12 cellular contexts compared by ENCODE assay signal in the genomic region with DNA sequence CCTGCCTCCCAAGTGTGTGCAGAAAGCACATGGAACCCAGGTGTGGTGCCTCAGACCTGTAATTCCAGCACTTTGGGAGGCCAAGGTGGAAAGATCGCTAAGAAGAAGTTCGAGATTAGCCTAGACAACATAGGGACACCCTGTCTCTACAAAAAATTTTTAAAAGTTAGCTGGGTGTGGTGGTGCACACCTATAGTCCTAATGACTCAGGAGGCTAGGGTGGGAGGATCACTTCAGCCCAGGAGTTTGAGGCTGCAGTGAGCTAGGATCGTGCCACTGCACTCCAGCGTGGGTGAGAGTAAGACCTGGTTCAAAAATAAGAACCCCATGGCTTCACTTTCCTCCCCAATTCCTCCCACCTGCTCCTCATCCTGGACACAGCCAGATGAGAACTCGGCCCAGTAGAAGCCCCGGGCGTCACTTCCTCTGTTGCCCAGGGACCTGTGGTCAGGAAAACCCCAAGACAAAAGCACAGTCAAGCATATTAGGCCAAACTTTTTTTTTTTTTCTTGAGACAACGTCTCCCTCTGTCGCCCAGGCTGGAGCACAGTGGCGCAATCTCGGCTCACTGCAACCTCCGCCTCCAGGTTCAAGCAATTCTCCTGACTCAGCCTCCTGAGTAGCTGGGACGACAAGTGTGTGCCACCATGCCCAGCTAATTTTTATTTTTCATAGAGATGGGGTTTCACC. TPM values are rescaled to one million over a fixed set of nuclear protein-coding genes. Genes with fewer than 3 reads are reported as not detected.
DNase-seq lines count a peak whose midpoint lies in the region; ATAC-seq and TF ChIP-seq lines count a peak whose summit lies in the region.
"Not testable (repeated sequence)": the region's sequence is repeated elsewhere in the genome, so short reads cannot be mapped to it uniquely, and the experiment has no call there.
"Had no signal": no experiment of that assay in that cellular context is flagged by ENCODE, and none has a peak within 500 bp of the region (broad histone marks: within the 10 kb centered on the region; RNA-seq: fewer than 3 reads in every experiment).

No MANE protein-coding gene starts in this region.

- POLR2A ChIA-PET in GM10248 (lab: Yijun Ruan, JAX), result not testable (repeated sequence)

- in situ Hi-C loops in SK-MEL-5 (cut with HindIII; ENCODE audit: low pct_unique_long_range_greater_than_20kb, low sequenced_read_pairs), result not testable (repeated sequence)

- ATAC-seq in GM18907 (IDR thresholded peaks at IDR 0.05; ENCODE audit: unreplicated experiment), result peak; percentile 87
- ATAC-seq in GM21515 (IDR thresholded peaks at IDR 0.05; ENCODE audit: unreplicated experiment), result peak; percentile 87
- ATAC-seq in HG02943 (IDR thresholded peaks at IDR 0.05; ENCODE audit: low read depth, unreplicated experiment), result peak; percentile 80
- ATAC-seq in HG03460 (IDR thresholded peaks at IDR 0.05; ENCODE audit: unreplicated experiment), result peak; percentile 87
- ATAC-seq in activated naive CD4-positive, alpha-beta T cell treated with anti-CD3 and anti-CD28 coated beads, Interleukin-2, amount 50 U/mL, for 72 hours, result peak in 1 of 2 donors; percentile 59
- peak; percentile 72 to 87 for ATAC-seq in natural killer cell treated with Interleukin-12 subunit alpha and Interleukin-12 subunit beta and Interleukin-15 and Interleukin-18, amount 100 ng/mL, for 72 hours

- not testable (repeated sequence) for H3K36me3 Mint-ChIP-seq in activated naive CD4-positive, alpha-beta T cell treated with anti-CD3 and anti-CD28 coated beads, Interleukin-2, amount 50 U/mL, for 72 hours; natural killer cell treated with Interleukin-12 subunit alpha and Interleukin-12 subunit beta and Interleukin-15 and Interleukin-18, amount 100 ng/mL, for 72 hours

- peak overlapping the region; percentile 23 to 60 for H3K27ac Mint-ChIP-seq in activated naive CD4-positive, alpha-beta T cell treated with anti-CD3 and anti-CD28 coated beads, Interleukin-2, amount 50 U/mL, for 72 hours
- H3K27ac Mint-ChIP-seq in natural killer cell treated with Interleukin-12 subunit alpha and Interleukin-12 subunit beta and Interleukin-15 and Interleukin-18, amount 100 ng/mL, for 72 hours, result peak overlapping the region; percentile 54 to 87

- not testable (repeated sequence) for H3K9me3 Mint-ChIP-seq in activated naive CD4-positive, alpha-beta T cell treated with anti-CD3 and anti-CD28 coated beads, Interleukin-2, amount 50 U/mL, for 72 hours; natural killer cell treated with Interleukin-12 subunit alpha and Interleukin-12 subunit beta and Interleukin-15 and Interleukin-18, amount 100 ng/mL, for 72 hours

- CTCF ChIA-PET in GM10248 (lab: Yijun Ruan, JAX), result interaction anchor here (1.3 to 1.5 kb wide), 3 partner anchors 13 to 23 kb away, joined by 3 to 5 read pairs (median 4); partner anchors contain the start of gene SMPD4

- peaks cover 9 to 14% of the 10 kb centered on the region in 2 donors for H3K4me1 Mint-ChIP-seq in natural killer cell treated with Interleukin-12 subunit alpha and Interleukin-12 subunit beta and Interleukin-15 and Interleukin-18, amount 100 ng/mL, for 72 hours (ENCODE audit: low read depth in 2 of 2)

- H3K4me3 Mint-ChIP-seq in natural killer cell treated with Interleukin-12 subunit alpha and Interleukin-12 subunit beta and Interleukin-15 and Interleukin-18, amount 100 ng/mL, for 72 hours, result peak overlapping the region; percentile 9

- H3K27me3 Mint-ChIP-seq in natural killer cell treated with Interleukin-12 subunit alpha and Interleukin-12 subunit beta and Interleukin-15 and Interleukin-18, amount 100 ng/mL, for 72 hours, result not testable (repeated sequence)

- peak; percentile 39 for TF ChIP-seq CTCF in GM10248 (IDR thresholded peaks at IDR 0.05; ENCODE audit: control extremely low read depth, extremely low read depth, low read depth, missing control alignments)

- DNase-seq in GM10248 (ENCODE audit: extremely low spot score) (peak; percentile 61), SK-MEL-5 (ENCODE audit: low read depth, low spot score) (peak; percentile 52)
- not testable (repeated sequence) for DNase-seq in activated naive CD4-positive, alpha-beta T cell treated with anti-CD3 and anti-CD28 coated beads, Interleukin-2, amount 50 U/mL, for 72 hours (ENCODE audit: low spot score in 2 of 2)
- peak; percentile 76 for DNase-seq in natural killer cell treated with Interleukin-12 subunit alpha and Interleukin-12 subunit beta and Interleukin-15 and Interleukin-18, amount 100 ng/mL, for 72 hours (ENCODE audit: low spot score)

RNA-seq across cellular contexts. Expression of gene CCDC74B, which starts 13.1 kb away (rescaled TPM):
- 1.3 and 2.9 TPM in 2 replicates for total RNA-seq in SK-MEL-5 (2014; rRNA removed; shearing (Covaris generic))
- 3.7 and 5.1 TPM in 2 replicates for polyA plus RNA-seq in SK-MEL-5 (2015; cell fraction: cytosol; rRNA removed)
- polyA plus RNA-seq in SK-MEL-5 (2015; cell fraction: nucleus; rRNA removed), result 5.9 and 21.0 TPM in 2 replicates
- total RNA-seq in activated naive CD4-positive, alpha-beta T cell treated with anti-CD3 and anti-CD28 coated beads, Interleukin-2, amount 50 U/mL, for 72 hours, result 1 to 10 TPM; 1.7 to 2.8 TPM
- 1 to 10 TPM in 1 of 2 donors, under 1 TPM in 1; 0.83 to 1.7 TPM for total RNA-seq in natural killer cell treated with Interleukin-12 subunit alpha and Interleukin-12 subunit beta and Interleukin-15 and Interleukin-18, amount 100 ng/mL, for 72 hours

RNA-seq across cellular contexts. Expression of gene SMPD4, which starts 23.4 kb away (rescaled TPM):
- total RNA-seq in SK-MEL-5 (2014; rRNA removed; shearing (Covaris generic)), result 12.8 and 16.1 TPM in 2 replicates
- 51.3 and 58.6 TPM in 2 replicates for polyA plus RNA-seq in SK-MEL-5 (2015; cell fraction: cytosol; rRNA removed)
- 320 and 336 TPM in 2 replicates for polyA plus RNA-seq in SK-MEL-5 (2015; cell fraction: nucleus; rRNA removed)
- 10 to 100 TPM; 80.4 to 91.7 TPM for total RNA-seq in activated naive CD4-positive, alpha-beta T cell treated with anti-CD3 and anti-CD28 coated beads, Interleukin-2, amount 50 U/mL, for 72 hours
- total RNA-seq in natural killer cell treated with Interleukin-12 subunit alpha and Interleukin-12 subunit beta and Interleukin-15 and Interleukin-18, amount 100 ng/mL, for 72 hours, result 100 to 1,000 TPM in 1 of 2 donors, 10 to 100 TPM in 1; 84.8 to 122 TPM

RNA-seq across cellular contexts. Expression of gene MZT2B, which starts 24.1 kb away (rescaled TPM):
- total RNA-seq in SK-MEL-5 (2014; rRNA removed; shearing (Covaris generic)), result 98.7 and 112 TPM in 2 replicates
- polyA plus RNA-seq in SK-MEL-5 (2015; cell fraction: cytosol; rRNA removed), result 160 and 208 TPM in 2 replicates
- polyA plus RNA-seq in SK-MEL-5 (2015; cell fraction: nucleus; rRNA removed), result 23.2 and 32.2 TPM in 2 replicates
- total RNA-seq in activated naive CD4-positive, alpha-beta T cell treated with anti-CD3 and anti-CD28 coated beads, Interleukin-2, amount 50 U/mL, for 72 hours, result 100 to 1,000 TPM; 392 to 450 TPM
- 100 to 1,000 TPM; 179 to 231 TPM for total RNA-seq in natural killer cell treated with Interleukin-12 subunit alpha and Interleukin-12 subunit beta and Interleukin-15 and Interleukin-18, amount 100 ng/mL, for 72 hours

RNA-seq across cellular contexts. Expression of gene POTEF, which starts 28.9 kb away (rescaled TPM):
- total RNA-seq in SK-MEL-5 (2014; rRNA removed; shearing (Covaris generic)), result 0.11 TPM in 1 of 2 replicates, not detected in the other
- polyA plus RNA-seq in SK-MEL-5 (2015; cell fraction: cytosol; rRNA removed), result 0.12 TPM in 1 of 2 replicates, not detected in the other
- polyA plus RNA-seq in SK-MEL-5 (2015; cell fraction: nucleus; rRNA removed), result 0.75 TPM in 1 of 2 replicates, not detected in the other
- not detected for total RNA-seq in activated naive CD4-positive, alpha-beta T cell treated with anti-CD3 and anti-CD28 coated beads, Interleukin-2, amount 50 U/mL, for 72 hours
- not detected for total RNA-seq in natural killer cell treated with Interleukin-12 subunit alpha and Interleukin-12 subunit beta and Interleukin-15 and Interleukin-18, amount 100 ng/mL, for 72 hours
- total RNA-seq: cardiac septum, endothelial cell of umbilical vein, left colon, T-cell had no signal

RNA-seq across cellular contexts. Expression of gene TUBA3E, which starts 40.3 kb away (rescaled TPM):
- not detected in 2 replicates for total RNA-seq in SK-MEL-5 (2014; rRNA removed; shearing (Covaris generic))
- not detected in 2 replicates for polyA plus RNA-seq in SK-MEL-5 (2015; cell fraction: cytosol; rRNA removed)
- not detected in 2 replicates for polyA plus RNA-seq in SK-MEL-5 (2015; cell fraction: nucleus; rRNA removed)
- not detected for total RNA-seq in activated naive CD4-positive, alpha-beta T cell treated with anti-CD3 and anti-CD28 coated beads, Interleukin-2, amount 50 U/mL, for 72 hours
- total RNA-seq in natural killer cell treated with Interleukin-12 subunit alpha and Interleukin-12 subunit beta and Interleukin-15 and Interleukin-18, amount 100 ng/mL, for 72 hours, result not detected
- total RNA-seq: endothelial cell of umbilical vein, left colon, T-cell had no signal
- polyA plus RNA-seq: endothelial cell of umbilical vein had no signal
